ENCODE assay signal across 15 cellular contexts in genomic region chr14:96126783-96127271, GRCh38.
A peak's percentile ranks its signal among the peaks of the same experiment; 100 is the strongest.
DNase-seq lines count a peak whose midpoint lies in the region; ATAC-seq, FAIRE-seq and TF ChIP-seq lines count a peak whose summit lies in the region.
"Had no signal": no experiment of that assay in that cellular context is flagged by ENCODE, and none has a peak within 500 bp of the region (broad histone marks: within the 10 kb centered on the region; RNA-seq: fewer than 3 reads in every experiment).

No MANE protein-coding gene starts in this region.

- H3K27me3 Mint-ChIP-seq in activated CD4-positive, alpha-beta T cell treated with anti-CD3 and anti-CD28 coated beads for 36 hours: no peaks in the 10 kb centered on the region
- H3K27me3 Mint-ChIP-seq in progenitor cell of endocrine pancreas: peaks cover 6% of the 10 kb centered on the region

- in situ Hi-C loops in IMR-90 (cut with MboI; ENCODE audit: low sequenced_read_pairs): no loop called here

- H3K9me1 ChIP-seq in IMR-90 (ENCODE audit: insufficient read depth, low read length): peaks cover 5% of the 10 kb centered on the region

- H4K5ac ChIP-seq in IMR-90 (ENCODE audit: low read depth, low read length): peak overlapping the region; percentile 70

- H2BK5ac ChIP-seq in IMR-90 (ENCODE audit: low read depth, low read length, poor library complexity, severe bottlenecking): peak overlapping the region; percentile 28

- H2AFZ ChIP-seq in IMR-90 (replicated peaks; ENCODE audit: low read length, poor library complexity): peak overlapping the region; percentile 55
- H2AFZ ChIP-seq in parathyroid adenoma: no peak overlapping the region

- no peaks in the 10 kb centered on the region for H3K79me2 ChIP-seq in parathyroid adenoma

- peaks cover 46% of the 10 kb centered on the region for H3K4me1 Mint-ChIP-seq in activated CD4-positive, alpha-beta T cell treated with anti-CD3 and anti-CD28 coated beads for 36 hours
- H3K4me1 Mint-ChIP-seq in progenitor cell of endocrine pancreas (ENCODE audit: low read depth): no peaks in the 10 kb centered on the region

- H2BK20ac ChIP-seq in IMR-90 (ENCODE audit: low read depth, low read length): peak overlapping the region; percentile 91; the same call in 1 of the 2 replicates

- H3K9me3 ChIP-seq in IMR-90 (ENCODE audit: control insufficient read depth, insufficient read depth, low read length): no peaks in the 10 kb centered on the region
- H3K9me3 ChIP-seq in parathyroid adenoma (ENCODE audit: control insufficient read depth, low read length): no peaks in the 10 kb centered on the region
- H3K9me3 ChIP-seq: A549, upper lobe of right lung had no signal

- TF ChIP-seq CTCF in IMR-90 (conservative IDR thresholded peaks at IDR 0.05; ENCODE audit: low read depth, low read length) (no peak), parathyroid adenoma (IDR thresholded peaks at IDR 0.05) (no peak), progenitor cell of endocrine pancreas (IDR thresholded peaks at IDR 0.05; ENCODE audit: unreplicated experiment) (no peak)

- CTCF ChIA-PET in activated CD4-positive, alpha-beta T cell treated with anti-CD3 and anti-CD28 coated beads for 36 hours (lab: Charles Lee): interaction anchor here (0.7 to 1.4 kb wide), 2 partner anchors 26 to 1371 kb away, joined by 3 to 9 read pairs; no protein-coding TSS in a partner anchor
- CTCF ChIA-PET in IMR-90 (lab: Yijun Ruan, JAX): interaction anchor here (0.9 kb wide), 1 partner anchor 26 kb away, joined by 3 read pairs; no protein-coding TSS in a partner anchor

- H2BK15ac ChIP-seq in IMR-90 (ENCODE audit: low read depth, low read length): peak overlapping the region; percentile 72

- H3K27me3 ChIP-seq in IMR-90 (ENCODE audit: control insufficient read depth, insufficient read depth, low read length) (no peaks in the 10 kb centered on the region), parathyroid adenoma (ENCODE audit: control insufficient read depth, insufficient read depth, low read length) (no peaks in the 10 kb centered on the region)
- H3K27me3 ChIP-seq: upper lobe of right lung had no signal

- no peak for ATAC-seq in activated CD4-positive, alpha-beta T cell treated with anti-CD3 and anti-CD28 coated beads for 36 hours
- no peak for ATAC-seq in IMR-90 (ENCODE audit: low read depth)
- no peak for ATAC-seq in activated naive CD4-positive, alpha-beta T cell treated with anti-CD3 and anti-CD28 coated beads, Interleukin-2, amount 50 U/mL, for 72 hours
- ATAC-seq: A549 had no signal

- H4K91ac ChIP-seq in IMR-90 (ENCODE audit: insufficient read depth, low read depth, low read length): peak overlapping the region; percentile 83

- no peaks in the 10 kb centered on the region for H3K36me3 Mint-ChIP-seq in activated CD4-positive, alpha-beta T cell treated with anti-CD3 and anti-CD28 coated beads for 36 hours (ENCODE audit: low read depth)
- H3K36me3 Mint-ChIP-seq in activated naive CD4-positive, alpha-beta T cell treated with anti-CD3 and anti-CD28 coated beads, Interleukin-2, amount 50 U/mL, for 72 hours: no peaks in the 10 kb centered on the region
- H3K36me3 Mint-ChIP-seq in progenitor cell of endocrine pancreas (ENCODE audit: insufficient read depth): no peaks in the 10 kb centered on the region

- H2BK120ac ChIP-seq in IMR-90 (ENCODE audit: low read depth, low read length): peak overlapping the region; percentile 86

- POLR2A ChIA-PET in activated CD4-positive, alpha-beta T cell treated with anti-CD3 and anti-CD28 coated beads for 36 hours (lab: Charles Lee): no interaction called here
- POLR2A ChIA-PET in IMR-90 (lab: Charles Lee; ENCODE audit: unreplicated experiment): interaction anchor here (0.5 to 0.8 kb wide), 2 partner anchors 10 to 21 kb away, joined by 3 to 4 read pairs; no protein-coding TSS in a partner anchor

- WGBS in IMR-90 (ENCODE audit: extremely low coverage in 2 of 2, insufficient read length in 1 of 2), 2 experiments: 55% methylated on average over 2 of the region's 5 CpGs; no CpG with 5 or more reads in 1 of the 2 experiments

- no TSS peak for BruUV-seq in IMR-90 (replicated peaks; lab: Mats Ljungman, UMichigan)

- no peak overlapping the region for H3K27ac ChIP-seq in IMR-90 (ENCODE audit: insufficient read depth, low read length)
- H3K27ac ChIP-seq in parathyroid adenoma: peak overlapping the region; percentile 43

- TF ChIP-seq RAD21 in IMR-90 (IDR thresholded peaks at IDR 0.05; ENCODE audit: low read length): no peak

- dilution Hi-C loops in IMR-90 (cut with HindIII; ENCODE audit: low sequenced_read_pairs, unreplicated experiment): no loop called here

- peaks cover 15% of the 10 kb centered on the region for H3K4me1 ChIP-seq in IMR-90 (ENCODE audit: control insufficient read depth, insufficient read depth, low read length)
- no peaks in the 10 kb centered on the region for H3K4me1 ChIP-seq in parathyroid adenoma

- H3K23ac ChIP-seq in IMR-90 (ENCODE audit: low read depth, low read length): peak overlapping the region; percentile 48; the same call in 1 of the 2 replicates

- peak overlapping the region; percentile 23 for H2AK9ac ChIP-seq in IMR-90 (replicated peaks; ENCODE audit: low read depth, low read length, poor library complexity)

- peak overlapping the region; percentile 74 for H3K14ac ChIP-seq in IMR-90 (replicated peaks; ENCODE audit: low read depth, low read length)

- H3K9me3 Mint-ChIP-seq in activated CD4-positive, alpha-beta T cell treated with anti-CD3 and anti-CD28 coated beads for 36 hours (ENCODE audit: low read depth): no peaks in the 10 kb centered on the region
- peaks cover 0 to 3% of the 10 kb centered on the region in 2 donors for H3K9me3 Mint-ChIP-seq in activated naive CD4-positive, alpha-beta T cell treated with anti-CD3 and anti-CD28 coated beads, Interleukin-2, amount 50 U/mL, for 72 hours
- H3K9me3 Mint-ChIP-seq in progenitor cell of endocrine pancreas (ENCODE audit: low read depth): peaks cover 3% of the 10 kb centered on the region
- H3K9me3 Mint-ChIP-seq: nephron progenitor cell had no signal

- H3K18ac ChIP-seq in IMR-90 (ENCODE audit: low read depth, low read length): peak overlapping the region; percentile 55

- no peak overlapping the region for H3K9ac ChIP-seq in IMR-90 (ENCODE audit: low read depth, low read length)
- no peak overlapping the region for H3K9ac ChIP-seq in parathyroid adenoma

- peak overlapping the region; percentile 74 for H3K4ac ChIP-seq in IMR-90 (ENCODE audit: low read depth, low read length)

- no peak for FAIRE-seq in GM19239 (lab: Jason Lieb, UNC)
- FAIRE-seq: A549, small intestine had no signal

- DNase-seq in activated CD4-positive, alpha-beta T cell treated with anti-CD3 and anti-CD28 coated beads for 36 hours: no peak
- no peak for DNase-seq in activated CD4-positive, alpha-beta T cell treated with anti-CD3 and anti-CD28 coated beads for 1 hour
- DNase-seq in IMR-90: peak; percentile 55
- no peak for DNase-seq in activated naive CD4-positive, alpha-beta T cell treated with anti-CD3 and anti-CD28 coated beads, Interleukin-2, amount 50 U/mL, for 72 hours (ENCODE audit: low spot score in 2 of 2)
- no peak for DNase-seq in progenitor cell of endocrine pancreas (ENCODE audit: low spot score, unreplicated experiment)
- DNase-seq in stimulated activated CD4-positive, alpha-beta T cell treated with anti-CD3 and anti-CD28 coated beads, Interleukin-15, amount 100 ng/mL, for 24 hours: no peak
- no peak for DNase-seq in GM19239 (ENCODE audit: insufficient read length, low spot score)
- DNase-seq: activated CD4-positive, alpha-beta T cell treated with anti-CD3 and anti-CD28 coated beads, Interleukin-2, amount 50 U/mL, for 4 hours; HCEC 1CT; NCI-H1092 treated with DMSO at 0.1 percent for 48 hours; nephron progenitor cell; small intestine; upper lobe of right lung had no signal

- H3K79me1 ChIP-seq in IMR-90 (ENCODE audit: low read depth in 1 of 2, low read length in 2 of 2): no peaks in the 10 kb centered on the region

- peak overlapping the region; percentile 17 to 88; a peak in 2 of 4 replicates for H4K8ac ChIP-seq in IMR-90 (ENCODE audit: low read depth in 2 of 2, low read length in 2 of 2)

- H3K4me3 ChIP-seq in IMR-90 (ENCODE audit: insufficient read depth, low read depth, low read length) (no peak overlapping the region), parathyroid adenoma (ENCODE audit: low read depth, low read length) (no peak overlapping the region)
- H3K4me3 ChIP-seq: A549, upper lobe of right lung had no signal

- no peaks in the 10 kb centered on the region for H4K20me1 ChIP-seq in IMR-90 (ENCODE audit: insufficient read depth, low read length)

- H2AK5ac ChIP-seq in IMR-90 (ENCODE audit: low read depth, low read length): peak overlapping the region; percentile 66

- 0 out of 2 replicates have a peak overlapping the region, but pooled peaks have one; percentile 34 for H3K56ac ChIP-seq in IMR-90 (ENCODE audit: extremely low read depth, insufficient read depth, low read length)

- intact Hi-C loops in activated CD4-positive, alpha-beta T cell treated with anti-CD3 and anti-CD28 coated beads for 36 hours (cut with DNase I, micrococcal nuclease): no loop called here
- intact Hi-C loops in IMR-90 (cut with micrococcal nuclease): no loop called here

- no peak overlapping the region for H3K4me3 Mint-ChIP-seq in activated CD4-positive, alpha-beta T cell treated with anti-CD3 and anti-CD28 coated beads for 36 hours
- no peak overlapping the region for H3K4me3 Mint-ChIP-seq in progenitor cell of endocrine pancreas (ENCODE audit: low read depth)
- H3K4me3 Mint-ChIP-seq: nephron progenitor cell had no signal

- no peak overlapping the region for H3K4me2 ChIP-seq in IMR-90 (ENCODE audit: low read depth, low read length)
- no peak overlapping the region for H3K4me2 ChIP-seq in parathyroid adenoma (ENCODE audit: low read length)
- H3K4me2 ChIP-seq: A549 had no signal

- H3K36me3 ChIP-seq in IMR-90 (ENCODE audit: control insufficient read depth, insufficient read depth, low read length) (no peaks in the 10 kb centered on the region), parathyroid adenoma (ENCODE audit: control insufficient read depth, insufficient read depth, low read length) (no peaks in the 10 kb centered on the region)
- H3K36me3 ChIP-seq: upper lobe of right lung had no signal

- TF ChIP-seq POLR2A in IMR-90 (IDR thresholded peaks at IDR 0.05; ENCODE audit: low read depth, low read length): no peak

- peak overlapping the region; percentile 55 for H3K27ac Mint-ChIP-seq in activated CD4-positive, alpha-beta T cell treated with anti-CD3 and anti-CD28 coated beads for 36 hours
- peak overlapping the region; percentile 81 to 84 for H3K27ac Mint-ChIP-seq in activated naive CD4-positive, alpha-beta T cell treated with anti-CD3 and anti-CD28 coated beads, Interleukin-2, amount 50 U/mL, for 72 hours
- no peak overlapping the region for H3K27ac Mint-ChIP-seq in progenitor cell of endocrine pancreas
- H3K27ac Mint-ChIP-seq: nephron progenitor cell had no signal

TF ChIP-seq in IMR-90, 13 proteins besides CTCF, POLR2A, EP300 and RAD21 (continues in another document):
- no peak for TF ChIP-seq USF2 (IDR thresholded peaks at IDR 0.05; ENCODE audit: low read depth, low read length)
